9 cellular contexts compared by ENCODE assay signal in the genomic region with DNA sequence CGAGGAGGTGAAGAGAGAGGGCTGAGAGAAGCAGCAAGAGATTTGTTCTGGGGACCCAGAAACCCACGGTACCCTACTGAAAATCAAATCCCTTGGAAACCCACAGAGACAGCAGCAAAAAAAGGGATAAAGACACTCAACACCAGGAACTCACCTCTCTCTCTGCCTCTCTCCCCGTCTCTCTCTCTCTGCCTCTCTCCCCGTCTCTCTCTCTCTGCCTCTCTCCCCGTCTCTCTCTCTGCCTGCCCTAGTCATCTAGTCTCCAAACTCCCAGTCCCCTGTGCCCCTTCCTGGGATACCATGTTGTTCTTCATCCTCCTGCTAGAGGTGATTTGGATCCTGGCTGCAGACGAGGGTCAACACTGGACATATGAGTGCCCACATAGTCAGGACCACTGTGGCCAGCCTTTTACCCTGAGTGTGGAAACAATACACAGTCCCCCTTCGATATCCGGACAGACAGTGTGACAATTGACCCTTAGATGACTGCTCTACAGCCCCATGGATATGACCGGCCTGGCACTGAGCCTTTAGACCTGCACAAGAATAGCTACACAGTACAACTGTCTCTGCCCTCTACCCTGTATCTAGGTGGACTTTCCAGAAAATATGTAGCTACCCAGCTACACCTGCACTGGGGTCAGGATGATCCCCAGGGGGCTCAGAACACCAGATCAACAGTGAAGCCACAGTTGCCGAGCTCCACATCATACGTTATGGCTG.
"Had no signal": no experiment of that assay in that cellular context is flagged by ENCODE, and none has a peak within 500 bp of the region (broad histone marks: within the 10 kb centered on the region; RNA-seq: fewer than 3 reads in every experiment).

No MANE protein-coding gene starts in this region.

- FAIRE-seq: H1, H54 had no signal

- H3K4me3 ChIP-seq: GM23338 had no signal

- H3K27ac Mint-ChIP-seq: GM23338, HFFc6, IgD-negative memory B cell had no signal

- H3K4me1 Mint-ChIP-seq: GM23338, H9, IgD-negative memory B cell had no signal

- H3K4me3 Mint-ChIP-seq: GM23338, H9, HFFc6, IgD-negative memory B cell had no signal

- H3K27ac ChIP-seq: HL-60 had no signal

- H3K4me2 ChIP-seq: GM23338 had no signal

- H2AFZ ChIP-seq: GM23338 had no signal

- H3K9me3 Mint-ChIP-seq: GM23338, H9 had no signal

- H3K36me3 Mint-ChIP-seq: IgD-negative memory B cell had no signal

- DNase-seq: H9, HCEC 1CT, HFFc6, KG1 had no signal

- ATAC-seq: GM23338 had no signal
